In the genomic region with DNA sequence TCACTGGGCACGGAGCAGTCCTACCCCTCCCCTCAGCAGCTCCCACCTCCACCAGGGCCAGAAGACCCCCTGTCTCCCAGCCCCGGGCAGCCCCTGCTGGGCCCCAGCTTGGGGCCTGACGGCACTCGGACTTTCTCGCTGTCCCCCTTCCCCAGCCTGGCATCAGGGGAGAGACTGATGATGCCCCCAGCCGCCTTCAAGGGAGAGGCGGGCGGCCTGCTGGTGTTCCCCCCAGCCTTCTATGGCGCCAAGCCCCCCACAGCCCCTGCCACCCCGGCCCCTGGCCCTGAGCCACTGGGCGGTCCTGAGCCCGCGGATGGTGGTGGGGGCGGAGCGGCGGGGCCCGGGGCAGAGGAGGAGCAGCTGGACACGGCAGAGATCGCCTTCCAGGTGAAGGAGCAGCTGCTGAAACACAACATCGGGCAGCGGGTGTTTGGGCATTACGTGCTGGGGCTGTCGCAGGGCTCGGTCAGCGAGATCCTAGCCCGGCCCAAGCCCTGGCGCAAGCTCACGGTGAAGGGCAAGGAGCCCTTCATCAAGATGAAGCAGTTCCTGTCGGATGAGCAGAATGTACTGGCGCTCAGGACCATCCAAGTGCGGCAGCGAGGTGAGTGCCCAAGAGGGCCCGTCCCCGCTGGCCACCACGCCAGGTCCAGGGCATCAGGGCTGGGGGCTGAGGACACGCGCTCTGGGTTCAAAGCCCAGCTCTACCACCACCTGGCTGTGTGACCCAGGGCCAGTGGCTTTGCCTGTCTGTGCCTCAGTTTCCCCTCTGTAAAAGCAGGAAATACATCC, we compare ENCODE assay signal across 16 cellular contexts. TPM values are rescaled to one million over a fixed set of nuclear protein-coding genes. Genes with fewer than 3 reads are reported as not detected.
DNase-seq lines count a peak whose midpoint lies in the region; TF ChIP-seq lines count a peak whose summit lies in the region.
"Had no signal": no experiment of that assay in that cellular context is flagged by ENCODE, and none has a peak within 500 bp of the region (broad histone marks: within the 10 kb centered on the region; RNA-seq: fewer than 3 reads in every experiment).

No MANE protein-coding gene starts in this region.

- no peak overlapping the region for H3K4me3 ChIP-seq in H7 (ENCODE audit: insufficient read depth, low read depth, low read length)
- H3K4me3 ChIP-seq: A549, GM23338 had no signal

- no peak overlapping the region for H3K4me3 Mint-ChIP-seq in nephron progenitor cell
- H3K4me3 Mint-ChIP-seq: CD8-positive, alpha-beta T cell; GM23338; HFFc6 had no signal

- H3K36me3 Mint-ChIP-seq in nephron progenitor cell (ENCODE audit: low read depth): peaks cover 7% of the 10 kb centered on the region
- H3K36me3 Mint-ChIP-seq: IgD-negative memory B cell had no signal

- DNase-seq in NCI-H146 (lab: John Stamatoyannopoulos, UW) (peak; percentile 35), NCI-H146 treated with DMSO at 0.1 percent for 48 hours (lab: John Stamatoyannopoulos, UW; ENCODE audit: unreplicated experiment) (no peak), H7 (peak; percentile 61), nephron progenitor cell (no peak), NCI-H1092 (lab: John Stamatoyannopoulos, UW) (no peak), ureter (ENCODE audit: low spot score) (no peak)
- no peak for DNase-seq in stimulated activated naive CD4-positive, alpha-beta T cell treated with Interleukin-2 at 50 U/mL for 16 hours (lab: John Stamatoyannopoulos, UW)
- DNase-seq: AML-193; Calu3; CD8-positive, alpha-beta T cell; DMS79 treated with DMSO at 0.1 percent for 48 hours; GF-D8; HFFc6 had no signal

- peaks cover 16% of the 10 kb centered on the region for H3K9me3 Mint-ChIP-seq in nephron progenitor cell

- peaks cover 2% of the 10 kb centered on the region; the same call in 1 of the 2 replicates for H3K36me3 ChIP-seq in H7 (replicated peaks; ENCODE audit: control insufficient read depth, insufficient read depth, low read length)

- no peaks in the 10 kb centered on the region for H3K27me3 ChIP-seq in H7 (ENCODE audit: control insufficient read depth, insufficient read depth, low read length)

- H3K4me1 Mint-ChIP-seq in nephron progenitor cell: peaks cover 6% of the 10 kb centered on the region

- TF ChIP-seq CTCF in nephron progenitor cell (IDR thresholded peaks at IDR 0.05): no peak

- H3K27me3 Mint-ChIP-seq in nephron progenitor cell (ENCODE audit: low read depth, poor library complexity): peaks cover 3% of the 10 kb centered on the region

- peak overlapping the region; percentile 71 for H3K27ac Mint-ChIP-seq in nephron progenitor cell
- H3K27ac Mint-ChIP-seq: CD8-positive, alpha-beta T cell; GM23338; HFFc6; IgD-negative memory B cell had no signal

RNA-seq across cellular contexts. Expression of a gene that starts 58.6 kb away (rescaled TPM):
- total RNA-seq in H7 (2014; rRNA removed; shearing (Covaris generic)): 7.1 and 10.1 TPM in 2 replicates
- 7.5 TPM for total RNA-seq in ureter

Comparison
In these comparisons a context has a peak if more than half of its experiments do, and no peak if none do; other contexts are left out.
1. DNase-seq: peak in NCI-H146 (single experiment) and H7 (single experiment); none in NCI-H146 treated with DMSO at 0.1 percent for 48 hours (single experiment), nephron progenitor cell (single experiment), NCI-H1092 (single experiment), ureter (single experiment) and stimulated activated naive CD4-positive, alpha-beta T cell treated with Interleukin-2 at 50 U/mL for 16 hours (single experiment).